In the genomic region with DNA sequence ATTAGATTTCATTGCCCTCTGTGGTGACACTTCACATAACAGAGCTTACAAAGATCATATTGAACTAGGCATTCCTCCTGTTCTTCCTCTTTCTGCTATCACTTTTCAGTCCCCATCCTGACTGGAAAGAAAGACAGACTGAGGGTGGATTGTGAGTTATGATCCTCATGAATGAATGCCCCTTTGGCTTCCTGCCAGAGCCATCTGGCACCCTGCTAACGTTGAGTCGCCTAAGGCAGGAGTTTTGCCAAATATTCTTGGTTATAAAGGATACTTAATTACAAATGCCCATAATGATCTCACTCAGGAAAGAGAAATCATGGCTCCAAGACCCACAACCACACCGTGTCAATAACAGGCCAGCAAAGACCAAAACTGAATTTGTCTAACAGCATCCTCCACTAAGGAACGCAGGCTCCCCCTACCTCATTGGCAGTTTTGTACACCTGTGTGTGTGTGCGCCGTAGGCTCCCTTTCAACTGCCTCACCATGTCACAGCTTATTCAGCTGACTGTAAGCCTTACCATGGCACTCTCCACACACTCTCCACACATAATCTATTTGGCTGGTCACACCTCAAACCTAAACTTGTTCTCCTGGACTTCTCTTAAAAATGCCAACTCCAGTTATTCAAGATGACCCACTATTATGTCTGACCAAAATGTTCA, we compare ENCODE assay signal across 20 cellular contexts.
DNase-seq lines count a peak whose midpoint lies in the region; ATAC-seq lines count a peak whose summit lies in the region.
"Had no signal": no experiment of that assay in that cellular context is flagged by ENCODE, and none has a peak within 500 bp of the region (broad histone marks: within the 10 kb centered on the region; RNA-seq: fewer than 3 reads in every experiment).

No MANE protein-coding gene starts in this region.

- no peak for ATAC-seq in GM21515 (IDR thresholded peaks at IDR 0.05; ENCODE audit: unreplicated experiment)
- ATAC-seq: activated CD8-positive, alpha-beta T cell treated with anti-CD3 and anti-CD28 coated beads for 36 hours; right lobe of liver had no signal

- DNase-seq in DMS 273 treated with DMSO at 0.1 percent for 48 hours (lab: John Stamatoyannopoulos, UW): peak; percentile 69
- peak; percentile 60 for DNase-seq in NCI-H146 (lab: John Stamatoyannopoulos, UW)
- DNase-seq in NCI-H748 treated with DMSO at 0.1 percent for 48 hours (lab: John Stamatoyannopoulos, UW): peak; percentile 19
- peak; percentile 7 for DNase-seq in medulla oblongata (ENCODE audit: extremely low spot score)
- no peak for DNase-seq in COLO829 (ENCODE audit: low spot score)
- DNase-seq in activated T-cell treated with anti-CD3 and anti-CD28 coated beads, Interleukin-2, amount 50 U/mL, for 48 hours: no peak
- DNase-seq: activated CD8-positive, alpha-beta T cell treated with anti-CD3 and anti-CD28 coated beads for 36 hours; activated naive CD8-positive, alpha-beta T cell treated with anti-CD3 and anti-CD28 coated beads for 36 hours; activated T-cell treated with anti-CD3 and anti-CD28 coated beads, Interleukin-2, amount 50 U/mL, for 24 hours; cortex of kidney; foreskin fibroblast; Karpas-422; mammary epithelial cell; naive B cell; NCI-H1436; ovary; right lobe of liver; stimulated activated CD4-positive, alpha-beta T cell treated with anti-CD3 and anti-CD28 coated beads, Interleukin-1b, Interleukin-23, amount 100 ng/mL, for 48 hours; WERI-Rb-1 had no signal

Comparison
In these comparisons a context has a peak if more than half of its experiments do, and no peak if none do; other contexts are left out.
1. DNase-seq: peak in DMS 273 treated with DMSO at 0.1 percent for 48 hours (single experiment), NCI-H146 (single experiment), NCI-H748 treated with DMSO at 0.1 percent for 48 hours (single experiment) and medulla oblongata (single experiment); none in COLO829 (single experiment) and activated T-cell treated with anti-CD3 and anti-CD28 coated beads, Interleukin-2, amount 50 U/mL, for 48 hours (0 of 2).